Comparison of ENCODE assay signal across 10 cellular contexts in the genomic region with DNA sequence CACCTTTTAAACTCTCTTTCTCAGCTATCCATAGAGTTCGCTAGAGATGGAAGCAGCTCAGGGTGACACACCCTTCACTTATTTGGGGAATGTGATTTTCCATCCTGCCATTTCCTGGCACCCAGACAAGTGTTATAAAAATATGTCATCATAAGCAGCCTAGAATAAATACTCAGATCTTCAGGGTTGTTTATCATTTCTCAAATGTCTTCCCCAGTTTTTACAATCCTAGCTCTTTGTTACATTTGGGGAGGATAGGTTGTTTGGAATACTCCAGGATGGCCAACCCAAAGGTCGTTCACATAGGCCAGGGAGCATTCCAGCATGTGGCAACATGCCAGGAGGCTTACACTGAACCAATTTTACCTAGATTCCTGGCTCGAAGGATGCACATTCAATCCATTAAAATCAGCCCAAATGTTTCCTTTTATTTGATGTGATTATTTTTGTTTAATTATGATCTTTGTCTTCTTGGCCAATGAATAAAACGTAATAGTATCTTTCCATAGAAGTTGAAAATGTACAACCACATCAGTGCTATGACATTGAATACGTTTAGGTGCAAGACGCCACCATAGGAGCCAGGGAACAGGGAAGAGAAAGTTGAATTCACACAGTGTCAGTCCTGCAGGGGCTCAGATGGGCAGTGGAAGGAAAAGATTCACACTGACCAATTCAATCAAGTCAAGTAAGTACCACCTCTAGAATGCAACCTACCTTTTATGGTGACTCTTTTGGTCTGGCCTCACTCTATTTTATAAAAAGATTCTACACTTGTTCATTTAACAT.
A peak's percentile ranks its signal among the peaks of the same experiment; 100 is the strongest.
DNase-seq lines count a peak whose midpoint lies in the region; ATAC-seq, FAIRE-seq and TF ChIP-seq lines count a peak whose summit lies in the region.
"Had no signal": no experiment of that assay in that cellular context is flagged by ENCODE, and none has a peak within 500 bp of the region (broad histone marks: within the 10 kb centered on the region; RNA-seq: fewer than 3 reads in every experiment).

No MANE protein-coding gene starts in this region.

- H3K27ac Mint-ChIP-seq in nephron progenitor cell (peak overlapping the region; percentile 27), T-cell (no peak overlapping the region)
- H3K27ac Mint-ChIP-seq: activated T-cell treated with anti-CD3 and anti-CD28 coated beads, Interleukin-2, amount 50 U/mL, for 72 hours had no signal

- no peaks in the 10 kb centered on the region for H4K20me1 ChIP-seq in endothelial cell of umbilical vein (replicated peaks; ENCODE audit: control insufficient read depth, extremely low read depth, insufficient read depth, low read length)
- H4K20me1 ChIP-seq in Karpas-422 (ENCODE audit: insufficient read depth, low read depth, low read length): no peaks in the 10 kb centered on the region

- H3K4me3 ChIP-seq in endothelial cell of umbilical vein (replicated peaks in 1 of 3; ENCODE audit: insufficient read depth in 1 of 3, low read depth in 1 of 3, low read length in 3 of 3) (no peak overlapping the region), Karpas-422 (ENCODE audit: low read length) (no peak overlapping the region)

- TF ChIP-seq POLR2A in endothelial cell of umbilical vein (IDR thresholded peaks at IDR 0.05; ENCODE audit: low read depth, low read length): no peak

- H3K4me2 ChIP-seq in endothelial cell of umbilical vein (ENCODE audit: insufficient read depth, low read length) (peak overlapping the region; percentile 67), Karpas-422 (ENCODE audit: low read depth, low read length, poor library complexity, severe bottlenecking) (no peak overlapping the region)

- no peaks in the 10 kb centered on the region for H3K36me3 Mint-ChIP-seq in nephron progenitor cell (ENCODE audit: low read depth)
- no peaks in the 10 kb centered on the region for H3K36me3 Mint-ChIP-seq in T-cell

- ATAC-seq in HG02970 (IDR thresholded peaks at IDR 0.05; ENCODE audit: low FRiP score, unreplicated experiment) (no peak), T-cell (replicated peaks in 1 of 4) (no peak)
- ATAC-seq: activated T-cell treated with anti-CD3 and anti-CD28 coated beads, Interleukin-2, amount 50 U/mL, for 72 hours had no signal

- TF ChIP-seq CTCF in endothelial cell of umbilical vein (IDR thresholded peaks at IDR 0.05; ENCODE audit: extremely low read depth in 1 of 2, insufficient read depth in 1 of 2, low read depth in 1 of 2, low read length in 2 of 2): no peak
- TF ChIP-seq CTCF in nephron progenitor cell (IDR thresholded peaks at IDR 0.05): no peak

- dilution Hi-C loops in endothelial cell of umbilical vein (cut with MboI; ENCODE audit: extremely low pct_ligation_motif_present, low sequenced_read_pairs): no loop called here

- in situ Hi-C loops in Caki2 (cut with HindIII; ENCODE audit: low pct_unique_long_range_greater_than_20kb, low sequenced_read_pairs): no loop called here

- H3K4me3 Mint-ChIP-seq in nephron progenitor cell: no peak overlapping the region
- no peak overlapping the region for H3K4me3 Mint-ChIP-seq in T-cell
- H3K4me3 Mint-ChIP-seq: activated T-cell treated with anti-CD3 and anti-CD28 coated beads, Interleukin-2, amount 50 U/mL, for 72 hours had no signal

- H3K9me1 ChIP-seq in endothelial cell of umbilical vein (replicated peaks; ENCODE audit: control insufficient read depth, extremely low read depth, insufficient read depth, low read length): no peaks in the 10 kb centered on the region

- no peaks in the 10 kb centered on the region for H3K9me2 ChIP-seq in Karpas-422 (replicated peaks; ENCODE audit: insufficient read depth, low read length)

- peaks cover 39% of the 10 kb centered on the region for H3K4me1 Mint-ChIP-seq in nephron progenitor cell
- H3K4me1 Mint-ChIP-seq in T-cell: peaks cover 0 to 5% (median 0%) of the 10 kb centered on the region in 3 donors

- H3K27me3 Mint-ChIP-seq in nephron progenitor cell (ENCODE audit: low read depth, poor library complexity) (no peaks in the 10 kb centered on the region), T-cell (peaks cover 14 to 15% of the 10 kb centered on the region in 2 donors)

- peak overlapping the region; percentile 88 for H3K27ac ChIP-seq in endothelial cell of umbilical vein (ENCODE audit: insufficient read depth, low read depth, low read length)
- H3K27ac ChIP-seq in Karpas-422 (ENCODE audit: low read length): no peak overlapping the region

- DNase-seq in Caki2 (ENCODE audit: low read depth) (peak; percentile 69), NCI-H446 treated with DMSO at 0.1 percent for 48 hours (lab: John Stamatoyannopoulos, UW) (peak; percentile 48), endothelial cell of umbilical vein (ENCODE audit: low read depth, low spot score) (peak; percentile 94), nephron progenitor cell (no peak), T-cell (no peak), Karpas-422 (no peak), Ammon's horn (ENCODE audit: low spot score) (no peak)
- DNase-seq: activated T-cell treated with anti-CD3 and anti-CD28 coated beads, Interleukin-2, amount 50 U/mL, for 72 hours; stimulated activated CD4-positive, alpha-beta T cell treated with anti-CD3 and anti-CD28 coated beads, Interleukin-4, amount 100 ng/mL, for 24 hours had no signal

- no peaks in the 10 kb centered on the region for H3K79me2 ChIP-seq in endothelial cell of umbilical vein (ENCODE audit: control insufficient read depth, insufficient read depth, low read length)
- H3K79me2 ChIP-seq in Karpas-422 (ENCODE audit: low read length): no peaks in the 10 kb centered on the region

- no peaks in the 10 kb centered on the region for H3K9me3 ChIP-seq in endothelial cell of umbilical vein (replicated peaks; ENCODE audit: control insufficient read depth, insufficient read depth, low read length)
- no peaks in the 10 kb centered on the region for H3K9me3 ChIP-seq in Karpas-422 (ENCODE audit: low read length)

- H3K9me3 Mint-ChIP-seq in nephron progenitor cell (peaks cover 26% of the 10 kb centered on the region), T-cell (peaks cover 0 to 4% (median 0%) of the 10 kb centered on the region in 3 donors)

- H3K4me1 ChIP-seq in endothelial cell of umbilical vein (ENCODE audit: control insufficient read depth, extremely low read depth, insufficient read depth, low read length): peaks cover 38% of the 10 kb centered on the region
- no peaks in the 10 kb centered on the region for H3K4me1 ChIP-seq in Karpas-422 (ENCODE audit: low read length)

- TSS peak; percentile 81 for BruUV-seq in endothelial cell of umbilical vein (replicated peaks; lab: Mats Ljungman, UMichigan)

- H3K9ac ChIP-seq in endothelial cell of umbilical vein (replicated peaks; ENCODE audit: extremely low read depth, insufficient read depth, low read length) (peak overlapping the region; percentile 49), Karpas-422 (ENCODE audit: low read length) (no peak overlapping the region)

- intact Hi-C loops in endothelial cell of umbilical vein (cut with micrococcal nuclease): loop anchor here (1.0 to 2.0 kb wide), 2 partner anchors 21 to 111 kb away; no protein-coding TSS in a partner anchor

- POLR2A ChIA-PET in endothelial cell of umbilical vein (lab: Charles Lee) (no interaction called here), T-cell (lab: Charles Lee) (no interaction called here)

- peak; percentile 74 for FAIRE-seq in endothelial cell of umbilical vein (lab: Jason Lieb, UNC)

- H3K36me3 ChIP-seq in endothelial cell of umbilical vein (ENCODE audit: control insufficient read depth in 2 of 2, extremely low read depth in 1 of 2, insufficient read depth in 2 of 2, low read length in 2 of 2) (no peaks in the 10 kb centered on the region), Karpas-422 (ENCODE audit: insufficient read depth, low read length) (no peaks in the 10 kb centered on the region)

- peak overlapping the region; percentile 39 for H2AFZ ChIP-seq in endothelial cell of umbilical vein (ENCODE audit: low read depth, low read length)
- H2AFZ ChIP-seq in Karpas-422 (ENCODE audit: low read length): no peak overlapping the region

- CTCF ChIA-PET in endothelial cell of umbilical vein (lab: Charles Lee) (interaction anchor here (1.0 to 1.1 kb wide), 3 partner anchors 10 to 156 kb away, joined by 4 to 6 read pairs (median 4); no protein-coding TSS in a partner anchor), T-cell (lab: Charles Lee) (no interaction called here)

- H3K27me3 ChIP-seq in endothelial cell of umbilical vein (ENCODE audit: control insufficient read depth in 2 of 2, insufficient read depth in 2 of 2, low read length in 2 of 2): no peaks in the 10 kb centered on the region
- no peaks in the 10 kb centered on the region for H3K27me3 ChIP-seq in Karpas-422 (ENCODE audit: low read length)

TF ChIP-seq in endothelial cell of umbilical vein, 7 proteins besides CTCF, POLR2A, EP300 and RAD21:
- TF ChIP-seq MYC (IDR thresholded peaks at IDR 0.05; ENCODE audit: low read depth, low read length) (no peak), FOS (IDR thresholded peaks at IDR 0.05; ENCODE audit: borderline replicate concordance, insufficient read depth, low read length) (peak; percentile 78), GATA2 (IDR thresholded peaks at IDR 0.05; ENCODE audit: insufficient read depth, insufficient read length, low read depth, low read length) (no peak), EZH2 (IDR thresholded peaks at IDR 0.05; ENCODE audit: borderline replicate concordance, low read depth, low read length, severe bottlenecking) (no peak), JUN (IDR thresholded peaks at IDR 0.05; ENCODE audit: borderline replicate concordance, insufficient read depth, insufficient read length, low read depth) (peak; percentile 91), POLR2AphosphoS5 (IDR thresholded peaks at IDR 0.05; ENCODE audit: insufficient read depth, low read depth, low read length) (peak; percentile 52)
- TF ChIP-seq, protein P1, sequence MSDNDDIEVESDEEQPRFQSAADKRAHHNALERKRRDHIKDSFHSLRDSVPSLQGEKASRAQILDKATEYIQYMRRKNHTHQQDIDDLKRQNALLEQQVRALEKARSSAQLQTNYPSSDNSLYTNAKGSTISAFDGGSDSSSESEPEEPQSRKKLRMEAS (IDR thresholded peaks at IDR 0.05; ENCODE audit: insufficient read depth, insufficient read length): no peak

Comparison
In these comparisons a context has a peak if more than half of its experiments do, and no peak if none do; other contexts are left out.
1. DNase-seq: peak in Caki2 (single experiment), NCI-H446 treated with DMSO at 0.1 percent for 48 hours (single experiment) and endothelial cell of umbilical vein (single experiment); none in nephron progenitor cell (single experiment), T-cell (0 of 34), Karpas-422 (single experiment) and Ammon's horn (single experiment).